Comparison of ENCODE assay signal across 13 cellular contexts in genomic region chr5:151897896-151898295, GRCh38. TPM values are rescaled to one million over a fixed set of nuclear protein-coding genes. Genes with fewer than 3 reads are reported as not detected.
"Had no signal": no experiment of that assay in that cellular context is flagged by ENCODE, and none has a peak within 500 bp of the region (broad histone marks: within the 10 kb centered on the region; RNA-seq: fewer than 3 reads in every experiment).

No MANE protein-coding gene starts in this region.

- H3K4me3 ChIP-seq: adrenal gland, colonic mucosa, sigmoid colon had no signal

- H3K27ac ChIP-seq: adrenal gland, colonic mucosa, neutrophil, parathyroid adenoma, sigmoid colon had no signal

- H3K36me3 ChIP-seq: adrenal gland, colonic mucosa, neutrophil, sigmoid colon had no signal

- ATAC-seq: activated CD4-positive, CD25-positive, alpha-beta regulatory T cell treated with anti-CD3 and anti-CD28 coated beads, Interleukin-2, amount 50 U/mL, for 24 hours; esophagus mucosa; left ventricle myocardium superior; naive thymus-derived CD8-positive, alpha-beta T cell had no signal

- DNase-seq: adrenal gland; colonic mucosa; left ventricle myocardium superior; naive thymus-derived CD8-positive, alpha-beta T cell; sigmoid colon; stimulated activated CD4-positive, alpha-beta T cell treated with anti-CD3 and anti-CD28 coated beads, Interleukin-1b, Interleukin-23, amount 100 ng/mL, for 48 hours; T-helper 9 cell had no signal

- H3K27me3 ChIP-seq: adrenal gland, colonic mucosa, neutrophil, sigmoid colon had no signal

RNA-seq across cellular contexts. Expression of gene GLRA1, which starts 26.8 kb away (rescaled TPM):
- total RNA-seq: colonic mucosa; esophagus mucosa; left ventricle myocardium superior; mucosa of gallbladder; naive thymus-derived CD8-positive, alpha-beta T cell; sigmoid colon; urinary bladder had no signal
